Comparison of ENCODE assay signal across 27 cellular contexts in genomic region chr5:171573021-171573420, GRCh38.
"Had no signal": no experiment of that assay in that cellular context is flagged by ENCODE, and none has a peak within 500 bp of the region (broad histone marks: within the 10 kb centered on the region; RNA-seq: fewer than 3 reads in every experiment).

No MANE protein-coding gene starts in this region.

- H3K27me3 ChIP-seq: adrenal gland, body of pancreas, cardiac muscle cell, dorsolateral prefrontal cortex, gastrocnemius medialis had no signal

- DNase-seq: activated CD4-positive, alpha-beta memory T cell treated with anti-CD3 and anti-CD28 coated beads for 36 hours; activated CD4-positive, alpha-beta T cell treated with anti-CD3 and anti-CD28 coated beads for 36 hours; activated CD4-positive, alpha-beta T cell treated with anti-CD3 and anti-CD28 coated beads, Interleukin-2, amount 10 ng/mL, durations not matched to agents 24 days and 14 days; activated CD4-positive, CD25-positive, alpha-beta regulatory T cell; activated CD4-positive, CD25-positive, alpha-beta regulatory T cell treated with anti-CD3 and anti-CD28 coated beads, Interleukin-2, amount 50 U/mL, for 72 hours; activated CD8-positive, alpha-beta memory T cell treated with anti-CD3 and anti-CD28 coated beads, Interleukin-2, amount 10 ng/mL, durations not matched to agents 7 days and 5 days; activated CD8-positive, alpha-beta memory T cell treated with anti-CD3 and anti-CD28 coated beads, Interleukin-2, amount 50 U/mL, for 4 hours; activated CD8-positive, alpha-beta T cell treated with anti-CD3 and anti-CD28 coated beads, Interleukin-2, amount 10 ng/mL, durations not matched to agents 7 days and 5 days; activated effector memory CD4-positive, alpha-beta T cell treated with anti-CD3 and anti-CD28 coated beads, Interleukin-2, amount 50 U/mL, for 16 hours; activated naive CD4-positive, alpha-beta T cell treated with anti-CD3 and anti-CD28 coated beads for 36 hours; activated naive CD8-positive, alpha-beta T cell treated with anti-CD3 and anti-CD28 coated beads for 36 hours; activated naive CD8-positive, alpha-beta T cell treated with anti-CD3 and anti-CD28 coated beads, Interleukin-2, amount 50 U/mL, for 24 hours; activated T-cell treated with anti-CD3 and anti-CD28 coated beads, Interleukin-2, amount 50 U/mL, for 1 hour; activated T-cell treated with anti-CD3 and anti-CD28 coated beads, Interleukin-2, amount 50 U/mL, for 48 hours; adrenal gland; amygdala; aorta; body of pancreas; dorsolateral prefrontal cortex; effector memory CD4-positive, alpha-beta T cell; erythroblast; foreskin keratinocyte; gastrocnemius medialis; T-helper 2 cell had no signal

- H3K9me3 ChIP-seq: adrenal gland, body of pancreas had no signal

- H3K4me3 ChIP-seq: adrenal gland, body of pancreas, cardiac muscle cell, coronary artery, dorsolateral prefrontal cortex, esophagus muscularis mucosa, gastrocnemius medialis had no signal

- H3K27ac ChIP-seq: adrenal gland, body of pancreas, cardiac muscle cell, dorsolateral prefrontal cortex, esophagus muscularis mucosa, foreskin keratinocyte had no signal

- H3K36me3 ChIP-seq: adrenal gland, cardiac muscle cell, esophagus muscularis mucosa, gastrocnemius medialis had no signal

- H3K4me1 ChIP-seq: adrenal gland, body of pancreas, foreskin keratinocyte, gastrocnemius medialis had no signal

- ATAC-seq: activated CD4-positive, alpha-beta T cell treated with anti-CD3 and anti-CD28 coated beads for 36 hours; activated CD8-positive, alpha-beta memory T cell treated with anti-CD3 and anti-CD28 coated beads, Interleukin-2, amount 10 ng/mL, durations not matched to agents 7 days and 5 days; activated CD8-positive, alpha-beta T cell treated with anti-CD3 and anti-CD28 coated beads, Interleukin-2, amount 10 ng/mL, durations not matched to agents 7 days and 5 days; activated naive CD8-positive, alpha-beta T cell treated with anti-CD3 and anti-CD28 coated beads, Interleukin-2, amount 50 U/mL, for 24 hours; body of pancreas; foreskin keratinocyte; gastrocnemius medialis had no signal
